Comparison of ENCODE assay signal across 8 cellular contexts in genomic region chr7:101163281-101164070, GRCh38. TPM values are rescaled to one million over a fixed set of nuclear protein-coding genes. Genes with fewer than 3 reads are reported as not detected.
DNase-seq lines count a peak whose midpoint lies in the region; ATAC-seq lines count a peak whose summit lies in the region.

No MANE protein-coding gene starts in this region.

- H3K4me1 ChIP-seq in iPS-18a (ENCODE audit: control insufficient read depth, low read depth, low read length) (peaks cover 40% of the 10 kb centered on the region), subcutaneous abdominal adipose tissue (ENCODE audit: control insufficient read depth in 5 of 5, insufficient read depth in 5 of 5, low read length in 5 of 5) (peaks cover 0 to 39% (median 36%) of the 10 kb centered on the region in 5 donors)

- H3K4me3 Mint-ChIP-seq in activated T-cell treated with anti-CD3 and anti-CD28 coated beads, Interleukin-2, amount 50 U/mL, for 4 hours = peak overlapping the region; percentile 52

- peaks cover 4% of the 10 kb centered on the region for H3K36me3 Mint-ChIP-seq in activated T-cell treated with anti-CD3 and anti-CD28 coated beads, Interleukin-2, amount 50 U/mL, for 4 hours (ENCODE audit: insufficient read depth)

- H3K9me3 ChIP-seq in iPS-18a (ENCODE audit: control insufficient read depth, low read depth, low read length) (no peaks in the 10 kb centered on the region), subcutaneous abdominal adipose tissue (ENCODE audit: control insufficient read depth in 5 of 5, low read length in 5 of 5) (no peaks in the 10 kb centered on the region)

- ATAC-seq in activated T-cell treated with anti-CD3 and anti-CD28 coated beads, Interleukin-2, amount 50 U/mL, for 4 hours = no peak
- ATAC-seq in GM18517 (IDR thresholded peaks at IDR 0.05; ENCODE audit: unreplicated experiment) = no peak

- H3K27me3 ChIP-seq in iPS-18a (ENCODE audit: control insufficient read depth, insufficient read depth, low read length) = peaks cover 59% of the 10 kb centered on the region
- H3K27me3 ChIP-seq in subcutaneous abdominal adipose tissue (ENCODE audit: control insufficient read depth in 5 of 5, insufficient read depth in 4 of 5, low read length in 5 of 5) = peaks cover 34 to 62% (median 49%) of the 10 kb centered on the region in 5 donors

- peak; percentile 46 for DNase-seq in activated T-cell treated with anti-CD3 and anti-CD28 coated beads, Interleukin-2, amount 50 U/mL, for 1 hour
- DNase-seq in activated T-cell treated with anti-CD3 and anti-CD28 coated beads for 4 hours (no peak), NCI-H2081 treated with DMSO at 0.1 percent for 48 hours (lab: John Stamatoyannopoulos, UW) (peak; percentile 34), germinal center (ENCODE audit: low spot score) (no peak)
- peak; percentile 40 for DNase-seq in activated T-cell treated with anti-CD3 and anti-CD28 coated beads, Interleukin-2, amount 50 U/mL, for 4 hours

- peaks cover 36% of the 10 kb centered on the region for H3K4me1 Mint-ChIP-seq in activated T-cell treated with anti-CD3 and anti-CD28 coated beads, Interleukin-2, amount 50 U/mL, for 4 hours (ENCODE audit: low read depth)

- no peaks in the 10 kb centered on the region for H3K36me3 ChIP-seq in iPS-18a (ENCODE audit: control insufficient read depth, low read depth, low read length)
- H3K36me3 ChIP-seq in subcutaneous abdominal adipose tissue (ENCODE audit: control insufficient read depth in 5 of 5, insufficient read depth in 5 of 5, low read length in 5 of 5) = peaks cover 0 to 24% (median 20%) of the 10 kb centered on the region in 5 donors

- peaks cover 51% of the 10 kb centered on the region for H3K27me3 Mint-ChIP-seq in activated T-cell treated with anti-CD3 and anti-CD28 coated beads, Interleukin-2, amount 50 U/mL, for 4 hours (ENCODE audit: low read depth)

- H3K4me3 ChIP-seq in iPS-18a (ENCODE audit: low read length) (peak overlapping the region; percentile 60), subcutaneous abdominal adipose tissue (ENCODE audit: low read depth in 1 of 5, low read length in 5 of 5) (peak overlapping the region in 4 of 5 donors; percentile 36 to 55 (median 40))

- no peak overlapping the region for H3K27ac ChIP-seq in iPS-18a (ENCODE audit: low read length)
- H3K27ac ChIP-seq in subcutaneous abdominal adipose tissue (ENCODE audit: low read depth, low read length) = no peak overlapping the region

- H3K9ac ChIP-seq in iPS-18a (ENCODE audit: low read length) (peak overlapping the region; percentile 39), subcutaneous abdominal adipose tissue (ENCODE audit: low read length in 5 of 5) (no peak overlapping the region)

- no peaks in the 10 kb centered on the region for H3K9me3 Mint-ChIP-seq in activated T-cell treated with anti-CD3 and anti-CD28 coated beads, Interleukin-2, amount 50 U/mL, for 4 hours

RNA-seq across cellular contexts. Expression of gene VGF, which starts 1.9 kb away (rescaled TPM):
- total RNA-seq in activated T-cell treated with anti-CD3 and anti-CD28 coated beads, Interleukin-2, amount 50 U/mL, for 4 hours = not detected

RNA-seq across cellular contexts. Expression of gene AP1S1, which starts 9.2 kb away (rescaled TPM):
- total RNA-seq in activated T-cell treated with anti-CD3 and anti-CD28 coated beads, Interleukin-2, amount 50 U/mL, for 4 hours = 10 to 100 TPM; 27.6 to 32.9 (median 28.3) TPM

RNA-seq across cellular contexts. Expression of gene NAT16, which starts 16.6 kb away (rescaled TPM):
- not detected for total RNA-seq in activated T-cell treated with anti-CD3 and anti-CD28 coated beads, Interleukin-2, amount 50 U/mL, for 4 hours

RNA-seq across cellular contexts. Expression of gene SERPINE1, which starts 36.6 kb away (rescaled TPM):
- under 1 TPM; 0.18 to 0.46 (median 0.33) TPM for total RNA-seq in activated T-cell treated with anti-CD3 and anti-CD28 coated beads, Interleukin-2, amount 50 U/mL, for 4 hours

RNA-seq across cellular contexts. Expression of gene MOGAT3, which starts 37.4 kb away (rescaled TPM):
- not detected for total RNA-seq in activated T-cell treated with anti-CD3 and anti-CD28 coated beads, Interleukin-2, amount 50 U/mL, for 4 hours

Comparison
In these comparisons a context has a peak if more than half of its experiments do, and no peak if none do; other contexts are left out.
1. DNase-seq: peak in activated T-cell treated with anti-CD3 and anti-CD28 coated beads, Interleukin-2, amount 50 U/mL, for 1 hour (single experiment), NCI-H2081 treated with DMSO at 0.1 percent for 48 hours (single experiment) and activated T-cell treated with anti-CD3 and anti-CD28 coated beads, Interleukin-2, amount 50 U/mL, for 4 hours (single experiment); none in activated T-cell treated with anti-CD3 and anti-CD28 coated beads for 4 hours (single experiment) and germinal center (single experiment).